Comparison of ENCODE assay signal across 2 cellular contexts in genomic region chr11:70282012-70282411, GRCh38.
TF ChIP-seq lines count a peak whose summit lies in the region.

No MANE protein-coding gene starts in this region.

TF ChIP-seq in IMR-90, 13 proteins besides CTCF, POLR2A, EP300 and RAD21:
- TF ChIP-seq RCOR1 (IDR thresholded peaks at IDR 0.05; ENCODE audit: insufficient replicate concordance, low read length) (no peak), ELK1 (IDR thresholded peaks at IDR 0.05; ENCODE audit: borderline replicate concordance, low read depth, low read length) (no peak), RFX5 (IDR thresholded peaks at IDR 0.05; ENCODE audit: low read depth, low read length) (no peak)

TF ChIP-seq in H1, 55 proteins besides CTCF, POLR2A, EP300 and RAD21:
- no peak for TF ChIP-seq MAFK (IDR thresholded peaks at IDR 0.05; ENCODE audit: low read depth, low read length)
- TF ChIP-seq SIX5 (IDR thresholded peaks at IDR 0.05; ENCODE audit: low read depth, low read length) = no peak
- TF ChIP-seq ATF3 (IDR thresholded peaks at IDR 0.05; ENCODE audit: insufficient read depth, low read depth, low read length) = no peak
- TF ChIP-seq CHD1 (IDR thresholded peaks at IDR 0.05; ENCODE audit: low read depth, low read length) = no peak
- TF ChIP-seq TAF7 (optimal IDR thresholded peaks at IDR 0.05; ENCODE audit: borderline replicate concordance, low read depth, low read length) = no peak
- TF ChIP-seq ZNF274 (IDR thresholded peaks at IDR 0.05; ENCODE audit: borderline replicate concordance, extremely low read depth, low read length) = no peak
- no peak for TF ChIP-seq TEAD4 (IDR thresholded peaks at IDR 0.05; ENCODE audit: low read depth, low read length)
- no peak for TF ChIP-seq CBX8 (IDR thresholded peaks at IDR 0.05; ENCODE audit: borderline replicate concordance, low read depth, low read length)
- no peak for TF ChIP-seq NRF1 (IDR thresholded peaks at IDR 0.05; ENCODE audit: low read depth, low read length)
- TF ChIP-seq EGR1 (IDR thresholded peaks at IDR 0.05; ENCODE audit: borderline replicate concordance, low read depth, low read length) = no peak
- TF ChIP-seq CBX5 (IDR thresholded peaks at IDR 0.05; ENCODE audit: low read depth, low read length) = no peak
- no peak for TF ChIP-seq EZH2 (IDR thresholded peaks at IDR 0.05; ENCODE audit: low read depth, low read length, severe bottlenecking)
